ENCODE assay signal across 1 cellular context in the genomic region with DNA sequence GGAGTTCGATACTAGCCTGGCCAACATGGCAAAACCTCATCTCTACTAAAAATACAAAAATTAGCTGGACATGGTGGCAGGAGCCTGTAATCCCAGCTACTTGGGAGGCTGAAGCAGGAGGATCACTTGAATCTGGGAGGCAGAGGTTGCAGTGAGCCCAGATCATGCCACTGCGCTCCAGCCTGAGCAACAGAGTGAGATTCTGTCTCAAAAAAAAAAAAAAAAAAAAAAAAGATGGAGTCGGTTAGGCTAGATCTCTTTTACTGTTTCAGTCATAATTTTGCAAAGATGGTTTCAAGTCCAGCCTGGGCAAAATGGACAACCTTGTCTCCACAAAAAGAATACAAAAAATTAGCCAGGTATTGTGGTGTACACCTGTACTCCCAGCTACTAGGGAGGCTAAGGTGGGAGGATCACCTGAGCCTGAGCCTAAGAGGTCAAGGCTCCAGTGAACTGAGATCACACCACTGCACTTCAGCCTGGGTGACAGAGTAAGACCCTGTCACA.
TF ChIP-seq lines count a peak whose summit lies in the region.
"Not testable (repeated sequence)": the region's sequence is repeated elsewhere in the genome, so short reads cannot be mapped to it uniquely, and the experiment has no call there.

No MANE protein-coding gene starts in this region.

TF ChIP-seq in K562, 482 proteins besides CTCF, POLR2A, EP300 and RAD21 (continued from another document and continues in another):
- TF ChIP-seq BACH1 (tag; IDR thresholded peaks at IDR 0.05) (peak; percentile 85; the same call in 1 of the 2 replicates), ZNF79 (CRISPR knock-in tag; IDR thresholded peaks at IDR 0.05; ENCODE audit: low read depth) (peak; percentile 85), TAF7 (tag; IDR thresholded peaks at IDR 0.05) (peak; percentile 94), ZFPM2 (CRISPR knock-in tag; IDR thresholded peaks at IDR 0.05) (0 out of 2 replicates have a peak, but pooled peaks have one; percentile 34), SMAD3 (CRISPR knock-in tag; conservative IDR thresholded peaks at IDR 0.05) (peak; percentile 83; the same call in 1 of the 2 replicates), ZNF140 (CRISPR knock-in tag; IDR thresholded peaks at IDR 0.05) (peak; percentile 31; the same call in 1 of the 2 replicates), TEAD2 (tag; IDR thresholded peaks at IDR 0.05) (peak; percentile 49; the same call in 1 of the 2 replicates), HIVEP1 (CRISPR knock-in tag; IDR thresholded peaks at IDR 0.05) (peak; percentile 87), GTF2E2 (tag; IDR thresholded peaks at IDR 0.05) (peak; percentile 79; the same call in 1 of the 2 replicates), ZNF561 (CRISPR knock-in tag; conservative IDR thresholded peaks at IDR 0.05) (peak; percentile 80; the same call in 1 of the 2 replicates), NFE2L1 (tag; IDR thresholded peaks at IDR 0.05; ENCODE audit: borderline replicate concordance, low read depth) (peak; percentile 75), SRF (CRISPR knock-in tag; IDR thresholded peaks at IDR 0.05) (peak in 1 of 2 experiments; percentile 65; a peak in 2 of 4 replicates), ZNF589 (CRISPR knock-in tag; IDR thresholded peaks at IDR 0.05; ENCODE audit: low read depth) (peak; percentile 99), MECOM (CRISPR knock-in tag; IDR thresholded peaks at IDR 0.05) (peak; percentile 84), KLF1 (tag; IDR thresholded peaks at IDR 0.05) (0 out of 2 replicates have a peak, but pooled peaks have one; percentile 27), ZBTB17 (CRISPR knock-in tag; IDR thresholded peaks at IDR 0.05) (peak; percentile 79; the same call in 1 of the 2 replicates), ZNF23 (CRISPR knock-in tag; IDR thresholded peaks at IDR 0.05) (0 out of 2 replicates have a peak, but pooled peaks have one; percentile 8), DDX20 (tag; IDR thresholded peaks at IDR 0.05; ENCODE audit: low read depth) (peak; percentile 98), E2F3 (CRISPR knock-in tag; IDR thresholded peaks at IDR 0.05) (peak; percentile 83), ZNF311 (CRISPR knock-in tag; IDR thresholded peaks at IDR 0.05) (peak; percentile 98), ZKSCAN3 (CRISPR knock-in tag; IDR thresholded peaks at IDR 0.05) (peak; percentile 64), ZSCAN32 (CRISPR knock-in tag; IDR thresholded peaks at IDR 0.05) (peak; percentile 48; the same call in 1 of the 2 replicates), MEF2D (tag; conservative IDR thresholded peaks at IDR 0.05; ENCODE audit: low read depth) (peak; percentile 94), ZNF766 (CRISPR knock-in tag; conservative IDR thresholded peaks at IDR 0.05) (peak; percentile 85; the same call in 1 of the 2 replicates), ZNF41 (CRISPR knock-in tag; conservative IDR thresholded peaks at IDR 0.05) (peak; percentile 58; the same call in 1 of the 2 replicates), ZNF212 (CRISPR knock-in tag; IDR thresholded peaks at IDR 0.05) (peak; percentile 39; the same call in 1 of the 2 replicates), PTRF (tag; IDR thresholded peaks at IDR 0.05) (peak; percentile 98), MAZ (CRISPR knock-in tag; conservative IDR thresholded peaks at IDR 0.05 in 1 of 2, IDR thresholded peaks at IDR 0.05 in 1 of 2) (peak in 1 of 2 experiments; percentile 78; a peak in 2 of 4 replicates)
- TF ChIP-seq, protein P1, sequence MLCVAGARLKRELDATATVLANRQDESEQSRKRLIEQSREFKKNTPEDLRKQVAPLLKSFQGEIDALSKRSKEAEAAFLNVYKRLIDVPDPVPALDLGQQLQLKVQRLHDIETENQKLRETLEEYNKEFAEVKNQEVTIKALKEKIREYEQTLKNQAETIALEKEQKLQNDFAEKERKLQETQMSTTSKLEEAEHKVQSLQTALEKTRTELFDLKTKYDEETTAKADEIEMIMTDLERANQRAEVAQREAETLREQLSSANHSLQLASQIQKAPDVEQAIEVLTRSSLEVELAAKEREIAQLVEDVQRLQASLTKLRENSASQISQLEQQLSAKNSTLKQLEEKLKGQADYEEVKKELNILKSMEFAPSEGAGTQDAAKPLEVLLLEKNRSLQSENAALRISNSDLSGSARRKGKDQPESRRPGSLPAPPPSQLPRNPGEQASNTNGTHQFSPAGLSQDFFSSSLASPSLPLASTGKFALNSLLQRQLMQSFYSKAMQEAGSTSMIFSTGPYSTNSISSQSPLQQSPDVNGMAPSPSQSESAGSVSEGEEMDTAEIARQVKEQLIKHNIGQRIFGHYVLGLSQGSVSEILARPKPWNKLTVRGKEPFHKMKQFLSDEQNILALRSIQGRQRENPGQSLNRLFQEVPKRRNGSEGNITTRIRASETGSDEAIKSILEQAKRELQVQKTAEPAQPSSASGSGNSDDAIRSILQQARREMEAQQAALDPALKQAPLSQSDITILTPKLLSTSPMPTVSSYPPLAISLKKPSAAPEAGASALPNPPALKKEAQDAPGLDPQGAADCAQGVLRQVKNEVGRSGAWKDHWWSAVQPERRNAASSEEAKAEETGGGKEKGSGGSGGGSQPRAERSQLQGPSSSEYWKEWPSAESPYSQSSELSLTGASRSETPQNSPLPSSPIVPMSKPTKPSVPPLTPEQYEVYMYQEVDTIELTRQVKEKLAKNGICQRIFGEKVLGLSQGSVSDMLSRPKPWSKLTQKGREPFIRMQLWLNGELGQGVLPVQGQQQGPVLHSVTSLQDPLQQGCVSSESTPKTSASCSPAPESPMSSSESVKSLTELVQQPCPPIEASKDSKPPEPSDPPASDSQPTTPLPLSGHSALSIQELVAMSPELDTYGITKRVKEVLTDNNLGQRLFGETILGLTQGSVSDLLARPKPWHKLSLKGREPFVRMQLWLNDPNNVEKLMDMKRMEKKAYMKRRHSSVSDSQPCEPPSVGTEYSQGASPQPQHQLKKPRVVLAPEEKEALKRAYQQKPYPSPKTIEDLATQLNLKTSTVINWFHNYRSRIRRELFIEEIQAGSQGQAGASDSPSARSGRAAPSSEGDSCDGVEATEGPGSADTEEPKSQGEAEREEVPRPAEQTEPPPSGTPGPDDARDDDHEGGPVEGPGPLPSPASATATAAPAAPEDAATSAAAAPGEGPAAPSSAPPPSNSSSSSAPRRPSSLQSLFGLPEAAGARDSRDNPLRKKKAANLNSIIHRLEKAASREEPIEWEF (CRISPR knock-in tag; IDR thresholded peaks at IDR 0.05): peak; percentile 78; the same call in 1 of the 2 replicates
- TF ChIP-seq, protein P2, sequence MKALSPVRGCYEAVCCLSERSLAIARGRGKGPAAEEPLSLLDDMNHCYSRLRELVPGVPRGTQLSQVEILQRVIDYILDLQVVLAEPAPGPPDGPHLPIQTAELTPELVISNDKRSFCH (CRISPR knock-in tag; IDR thresholded peaks at IDR 0.05): not testable (repeated sequence)
- TF ChIP-seq, protein P2 (tag; IDR thresholded peaks at IDR 0.05): peak; percentile 97
- TF ChIP-seq, protein P3, sequence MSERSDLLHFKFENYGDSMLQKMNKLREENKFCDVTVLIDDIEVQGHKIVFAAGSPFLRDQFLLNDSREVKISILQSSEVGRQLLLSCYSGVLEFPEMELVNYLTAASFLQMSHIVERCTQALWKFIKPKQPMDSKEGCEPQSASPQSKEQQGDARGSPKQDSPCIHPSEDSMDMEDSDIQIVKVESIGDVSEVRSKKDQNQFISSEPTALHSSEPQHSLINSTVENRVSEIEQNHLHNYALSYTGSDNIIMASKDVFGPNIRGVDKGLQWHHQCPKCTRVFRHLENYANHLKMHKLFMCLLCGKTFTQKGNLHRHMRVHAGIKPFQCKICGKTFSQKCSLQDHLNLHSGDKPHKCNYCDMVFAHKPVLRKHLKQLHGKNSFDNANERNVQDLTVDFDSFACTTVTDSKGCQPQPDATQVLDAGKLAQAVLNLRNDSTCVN (CRISPR knock-in tag; IDR thresholded peaks at IDR 0.05): 0 out of 2 replicates have a peak, but pooled peaks have one; percentile 16
- TF ChIP-seq, protein P4, sequence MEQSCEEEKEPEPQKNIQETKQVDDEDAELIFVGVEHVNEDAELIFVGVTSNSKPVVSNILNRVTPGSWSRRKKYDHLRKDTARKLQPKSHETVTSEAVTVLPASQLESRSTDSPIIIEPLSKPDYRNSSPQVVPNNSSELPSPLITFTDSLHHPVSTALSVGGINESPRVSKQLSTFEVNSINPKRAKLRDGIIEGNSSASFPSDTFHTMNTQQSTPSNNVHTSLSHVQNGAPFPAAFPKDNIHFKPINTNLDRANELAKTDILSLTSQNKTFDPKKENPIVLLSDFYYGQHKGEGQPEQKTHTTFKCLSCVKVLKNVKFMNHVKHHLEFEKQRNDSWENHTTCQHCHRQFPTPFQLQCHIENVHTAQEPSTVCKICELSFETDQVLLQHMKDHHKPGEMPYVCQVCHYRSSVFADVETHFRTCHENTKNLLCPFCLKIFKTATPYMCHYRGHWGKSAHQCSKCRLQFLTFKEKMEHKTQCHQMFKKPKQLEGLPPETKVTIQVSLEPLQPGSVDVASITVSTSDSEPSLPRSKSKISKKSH (CRISPR knock-in tag; IDR thresholded peaks at IDR 0.05): 0 out of 2 replicates have a peak, but pooled peaks have one; percentile 18
- TF ChIP-seq, protein P5, sequence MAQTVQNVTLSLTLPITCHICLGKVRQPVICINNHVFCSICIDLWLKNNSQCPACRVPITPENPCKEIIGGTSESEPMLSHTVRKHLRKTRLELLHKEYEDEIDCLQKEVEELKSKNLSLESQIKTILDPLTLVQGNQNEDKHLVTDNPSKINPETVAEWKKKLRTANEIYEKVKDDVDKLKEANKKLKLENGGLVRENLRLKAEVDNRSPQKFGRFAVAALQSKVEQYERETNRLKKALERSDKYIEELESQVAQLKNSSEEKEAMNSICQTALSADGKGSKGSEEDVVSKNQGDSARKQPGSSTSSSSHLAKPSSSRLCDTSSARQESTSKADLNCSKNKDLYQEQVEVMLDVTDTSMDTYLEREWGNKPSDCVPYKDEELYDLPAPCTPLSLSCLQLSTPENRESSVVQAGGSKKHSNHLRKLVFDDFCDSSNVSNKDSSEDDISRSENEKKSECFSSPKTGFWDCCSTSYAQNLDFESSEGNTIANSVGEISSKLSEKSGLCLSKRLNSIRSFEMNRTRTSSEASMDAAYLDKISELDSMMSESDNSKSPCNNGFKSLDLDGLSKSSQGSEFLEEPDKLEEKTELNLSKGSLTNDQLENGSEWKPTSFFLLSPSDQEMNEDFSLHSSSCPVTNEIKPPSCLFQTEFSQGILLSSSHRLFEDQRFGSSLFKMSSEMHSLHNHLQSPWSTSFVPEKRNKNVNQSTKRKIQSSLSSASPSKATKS (CRISPR knock-in tag; IDR thresholded peaks at IDR 0.05): 0 out of 2 replicates have a peak, but pooled peaks have one; percentile 78
- TF ChIP-seq, protein P6, sequence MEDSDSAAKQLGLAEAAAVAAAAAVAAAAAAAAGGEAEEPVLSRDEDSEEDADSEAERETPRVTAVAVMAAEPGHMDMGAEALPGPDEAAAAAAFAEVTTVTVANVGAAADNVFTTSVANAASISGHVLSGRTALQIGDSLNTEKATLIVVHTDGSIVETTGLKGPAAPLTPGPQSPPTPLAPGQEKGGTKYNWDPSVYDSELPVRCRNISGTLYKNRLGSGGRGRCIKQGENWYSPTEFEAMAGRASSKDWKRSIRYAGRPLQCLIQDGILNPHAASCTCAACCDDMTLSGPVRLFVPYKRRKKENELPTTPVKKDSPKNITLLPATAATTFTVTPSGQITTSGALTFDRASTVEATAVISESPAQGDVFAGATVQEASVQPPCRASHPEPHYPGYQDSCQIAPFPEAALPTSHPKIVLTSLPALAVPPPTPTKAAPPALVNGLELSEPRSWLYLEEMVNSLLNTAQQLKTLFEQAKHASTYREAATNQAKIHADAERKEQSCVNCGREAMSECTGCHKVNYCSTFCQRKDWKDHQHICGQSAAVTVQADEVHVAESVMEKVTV (CRISPR knock-in tag; IDR thresholded peaks at IDR 0.05): 0 out of 2 replicates have a peak, but pooled peaks have one; percentile 20
- TF ChIP-seq, protein P7, sequence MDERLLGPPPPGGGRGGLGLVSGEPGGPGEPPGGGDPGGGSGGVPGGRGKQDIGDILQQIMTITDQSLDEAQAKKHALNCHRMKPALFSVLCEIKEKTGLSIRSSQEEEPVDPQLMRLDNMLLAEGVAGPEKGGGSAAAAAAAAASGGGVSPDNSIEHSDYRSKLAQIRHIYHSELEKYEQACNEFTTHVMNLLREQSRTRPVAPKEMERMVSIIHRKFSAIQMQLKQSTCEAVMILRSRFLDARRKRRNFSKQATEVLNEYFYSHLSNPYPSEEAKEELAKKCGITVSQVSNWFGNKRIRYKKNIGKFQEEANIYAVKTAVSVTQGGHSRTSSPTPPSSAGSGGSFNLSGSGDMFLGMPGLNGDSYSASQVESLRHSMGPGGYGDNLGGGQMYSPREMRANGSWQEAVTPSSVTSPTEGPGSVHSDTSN (CRISPR knock-in tag; IDR thresholded peaks at IDR 0.05; ENCODE audit: low read depth): not testable (repeated sequence)
- TF ChIP-seq, protein P7 (tag; conservative IDR thresholded peaks at IDR 0.05; ENCODE audit: low read depth): peak; percentile 65
- TF ChIP-seq, protein P8, sequence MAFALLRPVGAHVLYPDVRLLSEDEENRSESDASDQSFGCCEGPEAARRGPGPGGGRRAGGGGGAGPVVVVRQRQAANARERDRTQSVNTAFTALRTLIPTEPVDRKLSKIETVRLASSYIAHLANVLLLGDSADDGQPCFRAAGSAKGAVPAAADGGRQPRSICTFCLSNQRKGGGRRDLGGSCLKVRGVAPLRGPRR (CRISPR knock-in tag; IDR thresholded peaks at IDR 0.05): peak; percentile 65
- TF ChIP-seq, protein P9, sequence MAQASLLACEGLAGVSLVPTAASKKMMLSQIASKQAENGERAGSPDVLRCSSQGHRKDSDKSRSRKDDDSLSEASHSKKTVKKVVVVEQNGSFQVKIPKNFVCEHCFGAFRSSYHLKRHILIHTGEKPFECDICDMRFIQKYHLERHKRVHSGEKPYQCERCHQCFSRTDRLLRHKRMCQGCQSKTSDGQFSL (CRISPR knock-in tag; IDR thresholded peaks at IDR 0.05): not testable (repeated sequence)
- TF ChIP-seq, protein P9 (tag; IDR thresholded peaks at IDR 0.05): peak in 1 of 2 experiments; percentile 99; a peak in 2 of 4 replicates
- TF ChIP-seq, protein P10, sequence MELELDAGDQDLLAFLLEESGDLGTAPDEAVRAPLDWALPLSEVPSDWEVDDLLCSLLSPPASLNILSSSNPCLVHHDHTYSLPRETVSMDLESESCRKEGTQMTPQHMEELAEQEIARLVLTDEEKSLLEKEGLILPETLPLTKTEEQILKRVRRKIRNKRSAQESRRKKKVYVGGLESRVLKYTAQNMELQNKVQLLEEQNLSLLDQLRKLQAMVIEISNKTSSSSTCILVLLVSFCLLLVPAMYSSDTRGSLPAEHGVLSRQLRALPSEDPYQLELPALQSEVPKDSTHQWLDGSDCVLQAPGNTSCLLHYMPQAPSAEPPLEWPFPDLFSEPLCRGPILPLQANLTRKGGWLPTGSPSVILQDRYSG (tag; conservative IDR thresholded peaks at IDR 0.05; ENCODE audit: low read depth): peak; percentile 78; the same call in 1 of the 2 replicates
